In the genomic region with DNA sequence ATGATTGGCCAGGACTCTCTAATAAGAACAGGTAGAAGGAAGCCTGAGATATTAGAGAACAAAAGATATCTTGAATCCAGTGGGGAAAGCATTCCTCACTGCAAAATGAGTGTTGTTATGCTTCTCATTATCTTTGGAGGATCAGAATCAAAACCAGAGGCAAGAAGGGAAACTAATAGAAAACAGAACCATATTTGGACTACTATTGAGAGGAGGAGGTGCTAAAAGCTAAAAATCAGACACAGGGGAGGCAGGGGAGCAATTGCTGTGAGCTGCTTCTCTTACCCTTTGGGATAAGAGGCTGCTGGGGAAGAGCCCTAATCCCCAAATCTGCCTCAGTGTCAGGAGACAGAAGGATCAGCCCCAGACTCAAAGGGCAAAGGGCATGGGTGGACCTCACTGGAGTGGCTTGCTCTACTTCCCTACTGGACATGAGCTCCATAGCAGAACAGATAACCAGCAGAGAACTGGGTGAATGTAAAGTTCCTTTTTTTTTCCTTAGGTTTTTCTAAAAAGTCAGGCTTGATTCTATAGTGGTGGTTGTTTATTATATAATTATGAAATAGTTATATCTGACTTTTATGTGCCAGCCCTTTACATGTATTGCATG, we compare ENCODE assay signal across 27 cellular contexts.
A peak's percentile ranks its signal among the peaks of the same experiment; 100 is the strongest.
DNase-seq lines count a peak whose midpoint lies in the region; ATAC-seq, FAIRE-seq and TF ChIP-seq lines count a peak whose summit lies in the region.
"Had no signal": no experiment of that assay in that cellular context is flagged by ENCODE, and none has a peak within 500 bp of the region (broad histone marks: within the 10 kb centered on the region; RNA-seq: fewer than 3 reads in every experiment).

No MANE protein-coding gene starts in this region.

- H3K27ac Mint-ChIP-seq in H9 (peak overlapping the region in 1 of 3 experiments; percentile 9; a peak in 2 of 7 replicates), astrocyte (ENCODE audit: unreplicated experiment) (peak overlapping the region; percentile 59)
- H3K27ac Mint-ChIP-seq: activated CD4-positive, alpha-beta T cell treated with anti-CD3 and anti-CD28 coated beads for 36 hours; activated T-cell treated with anti-CD3 and anti-CD28 coated beads, Interleukin-2, amount 50 U/mL, for 24 hours had no signal

- no peak overlapping the region for H4K91ac ChIP-seq in H9 (ENCODE audit: insufficient read length, low read depth, low read length)

- no peaks in the 10 kb centered on the region for H3K27me3 Mint-ChIP-seq in H9 (ENCODE audit: low read depth)
- H3K27me3 Mint-ChIP-seq in astrocyte (ENCODE audit: low read depth, unreplicated experiment) = no peaks in the 10 kb centered on the region
- H3K27me3 Mint-ChIP-seq: activated CD4-positive, alpha-beta T cell treated with anti-CD3 and anti-CD28 coated beads for 36 hours; activated T-cell treated with anti-CD3 and anti-CD28 coated beads, Interleukin-2, amount 50 U/mL, for 24 hours; central memory CD8-positive, alpha-beta T cell had no signal

- H2BK15ac ChIP-seq in H9 (ENCODE audit: low read depth, low read length) = no peak overlapping the region

- peaks cover 4 to 26% (median 14%) of the 10 kb centered on the region in 3 experiments; a peak in 5 of 7 replicates for H3K36me3 Mint-ChIP-seq in H9 (ENCODE audit: insufficient read depth in 1 of 3, low read depth in 3 of 3)
- peaks cover 43% of the 10 kb centered on the region for H3K36me3 Mint-ChIP-seq in astrocyte (ENCODE audit: low read depth, unreplicated experiment)

- H3K79me1 ChIP-seq in H9 (ENCODE audit: insufficient read depth, low read depth, low read length, poor library complexity, severe bottlenecking) = no peaks in the 10 kb centered on the region

- FAIRE-seq in astrocyte (lab: Jason Lieb, UNC) = no peak

- H3K4me3 Mint-ChIP-seq in H9 (no peak overlapping the region), astrocyte (ENCODE audit: unreplicated experiment) (peak overlapping the region; percentile 30)
- H3K4me3 Mint-ChIP-seq: activated CD4-positive, alpha-beta T cell treated with anti-CD3 and anti-CD28 coated beads for 36 hours; activated T-cell treated with anti-CD3 and anti-CD28 coated beads, Interleukin-2, amount 50 U/mL, for 24 hours; central memory CD8-positive, alpha-beta T cell had no signal

- H2AFZ ChIP-seq in H9 (ENCODE audit: low read length) (no peak overlapping the region), astrocyte (ENCODE audit: low read depth, low read length) (no peak overlapping the region)

- H4K5ac ChIP-seq in H9 (ENCODE audit: insufficient read length, low read depth, low read length) = no peak overlapping the region

- no peaks in the 10 kb centered on the region for H3K23me2 ChIP-seq in H9 (ENCODE audit: insufficient read length, low read depth, low read length, poor library complexity, severe bottlenecking)

- no peak overlapping the region for H3T11ph ChIP-seq in H9 (ENCODE audit: low read length)

- no peak overlapping the region for H2BK120ac ChIP-seq in H9 (ENCODE audit: low read depth, low read length, poor library complexity, severe bottlenecking)

- no peaks in the 10 kb centered on the region for H3K79me2 ChIP-seq in H9 (ENCODE audit: insufficient read depth, low read length)
- peaks cover 45% of the 10 kb centered on the region for H3K79me2 ChIP-seq in astrocyte (ENCODE audit: insufficient read depth, low read length)

- H3K18ac ChIP-seq in H9 (ENCODE audit: insufficient read length, low read depth, low read length) = no peak overlapping the region

- H3K14ac ChIP-seq in H9 (ENCODE audit: insufficient read depth, low read length) = no peak overlapping the region

- H3K36me3 ChIP-seq in astrocyte (ENCODE audit: insufficient read depth, low read length) = peaks cover 44% of the 10 kb centered on the region
- H3K36me3 ChIP-seq in subcutaneous abdominal adipose tissue (ENCODE audit: control insufficient read depth in 5 of 5, insufficient read depth in 5 of 5, low read length in 5 of 5) = peaks cover 21 to 39% (median 24%) of the 10 kb centered on the region in 5 donors

- TF ChIP-seq CTCF in H9 (conservative IDR thresholded peaks at IDR 0.05) (no peak), astrocyte (IDR thresholded peaks at IDR 0.05; ENCODE audit: insufficient read depth, low read depth, low read length) (no peak)

- H3K9me3 Mint-ChIP-seq in H9 (no peaks in the 10 kb centered on the region), astrocyte (ENCODE audit: unreplicated experiment) (no peaks in the 10 kb centered on the region)
- H3K9me3 Mint-ChIP-seq: activated T-cell treated with anti-CD3 and anti-CD28 coated beads, Interleukin-2, amount 50 U/mL, for 24 hours; central memory CD8-positive, alpha-beta T cell had no signal

- H3K27ac ChIP-seq in H9 (ENCODE audit: insufficient read length, low read depth, low read length) (no peak overlapping the region), astrocyte (ENCODE audit: low read depth, low read length) (peak overlapping the region; percentile 74), subcutaneous abdominal adipose tissue (ENCODE audit: low read depth, low read length) (peak overlapping the region; percentile 48)
- H3K27ac ChIP-seq: gastrocnemius medialis, lower lobe of right lung had no signal

- no peak overlapping the region for H2BK20ac ChIP-seq in H9 (ENCODE audit: low read depth, low read length, poor library complexity, severe bottlenecking)

- H3K4me2 ChIP-seq in H9 (ENCODE audit: insufficient read depth, insufficient read length, low read length) (no peak overlapping the region), astrocyte (ENCODE audit: low read length) (no peak overlapping the region)

- H2BK5ac ChIP-seq in H9 (ENCODE audit: insufficient read length, low read length) = no peak overlapping the region

- H4K8ac ChIP-seq in H9 (replicated peaks; ENCODE audit: insufficient read length, low read depth, low read length) = no peak overlapping the region

- H3K9ac ChIP-seq in H9 (ENCODE audit: extremely low read depth, insufficient read length, low read length) (no peak overlapping the region), astrocyte (ENCODE audit: low read length) (no peak overlapping the region), subcutaneous abdominal adipose tissue (ENCODE audit: low read length in 5 of 5) (no peak overlapping the region)

- no peak overlapping the region for H3K56ac ChIP-seq in H9 (ENCODE audit: insufficient read length, low read depth, low read length)

- H3K23ac ChIP-seq in H9 (ENCODE audit: insufficient read length, low read depth, low read length) = no peak overlapping the region

- H3K9me3 ChIP-seq in H9 (ENCODE audit: control insufficient read depth, low read depth, low read length) (no peaks in the 10 kb centered on the region), astrocyte (ENCODE audit: insufficient read depth, low read depth, low read length) (no peaks in the 10 kb centered on the region), subcutaneous abdominal adipose tissue (ENCODE audit: control insufficient read depth in 5 of 5, low read length in 5 of 5) (no peaks in the 10 kb centered on the region)
- H3K9me3 ChIP-seq: gastrocnemius medialis, HAP-1, lower lobe of right lung, tibial artery had no signal

- no peaks in the 10 kb centered on the region for H4K20me1 ChIP-seq in H9 (ENCODE audit: control insufficient read depth, insufficient read depth, insufficient read length)
- no peaks in the 10 kb centered on the region for H4K20me1 ChIP-seq in astrocyte (ENCODE audit: insufficient read depth, low read length)

- DNase-seq in H9 (no peak), astrocyte (ENCODE audit: low read depth) (no peak), left lobe of liver (ENCODE audit: low spot score) (no peak), NCI-H526 treated with DMSO at 0.1 percent for 48 hours (lab: John Stamatoyannopoulos, UW) (no peak), occipital lobe (lab: John Stamatoyannopoulos, UW) (no peak)
- DNase-seq: activated CD4-positive, alpha-beta T cell treated with anti-CD3 and anti-CD28 coated beads for 36 hours; activated CD8-positive, alpha-beta memory T cell treated with anti-CD3 and anti-CD28 coated beads for 24 hours; activated T-cell treated with anti-CD3 and anti-CD28 coated beads, Interleukin-2, amount 50 U/mL, for 24 hours; AML-193; erythroblast; gastrocnemius medialis; islet precursor cell; lower lobe of right lung; MM.1S; NCI-H1436 treated with DMSO at 0.1 percent for 48 hours; NCI-H2171; NCI-H69; nucleus accumbens; retina; stimulated activated CD4-positive, alpha-beta T cell treated with anti-CD3 and anti-CD28 coated beads, Interleukin-4, amount 100 ng/mL, for 24 hours; stimulated activated naive CD8-positive, alpha-beta T cell treated with anti-CD3 and anti-CD28 coated beads, Interleukin-15, Interleukin-2, amounts not matched to agents 100 U/mL and 50 U/mL, for 24 hours; SW 1271; tibial artery had no signal

- peaks cover 37 to 51% of the 10 kb centered on the region in 2 experiments for H3K4me1 Mint-ChIP-seq in H9
- peaks cover 70% of the 10 kb centered on the region for H3K4me1 Mint-ChIP-seq in astrocyte (ENCODE audit: low read depth, unreplicated experiment)

- ATAC-seq in left lobe of liver (peak; percentile 28), HG02970 (IDR thresholded peaks at IDR 0.05; ENCODE audit: low FRiP score, unreplicated experiment) (no peak)
- ATAC-seq: activated CD4-positive, alpha-beta T cell treated with anti-CD3 and anti-CD28 coated beads for 36 hours; gastrocnemius medialis; stimulated activated naive CD8-positive, alpha-beta T cell treated with anti-CD3 and anti-CD28 coated beads, Interleukin-15, Interleukin-2, amounts not matched to agents 100 U/mL and 50 U/mL, for 24 hours had no signal

- peak overlapping the region; percentile 45 for H2BK12ac ChIP-seq in H9 (ENCODE audit: insufficient read length, low read depth, low read length)

- no peak overlapping the region for H3K4me3 ChIP-seq in astrocyte (ENCODE audit: insufficient read depth, low read depth, low read length)
- no peak overlapping the region for H3K4me3 ChIP-seq in subcutaneous abdominal adipose tissue (ENCODE audit: low read depth in 1 of 5, low read length in 5 of 5)
- H3K4me3 ChIP-seq: gastrocnemius medialis, HAP-1, lower lobe of right lung, tibial artery had no signal

- H3K4me1 ChIP-seq in H9 (ENCODE audit: insufficient read depth, low read length) = peaks cover 16% of the 10 kb centered on the region
- H3K4me1 ChIP-seq in astrocyte (ENCODE audit: insufficient read depth, low read length) = peaks cover 45% of the 10 kb centered on the region
- peaks cover 0 to 35% (median 31%) of the 10 kb centered on the region in 5 donors for H3K4me1 ChIP-seq in subcutaneous abdominal adipose tissue (ENCODE audit: control insufficient read depth in 5 of 5, insufficient read depth in 5 of 5, low read length in 5 of 5)
- H3K4me1 ChIP-seq: gastrocnemius medialis, HAP-1 had no signal

- H2AK5ac ChIP-seq in H9 (ENCODE audit: insufficient read length, low read length) = no peak overlapping the region

- H3K4ac ChIP-seq in H9 (ENCODE audit: low read depth, low read length) = no peak overlapping the region

- no peaks in the 10 kb centered on the region for H3K27me3 ChIP-seq in H9 (ENCODE audit: insufficient read depth, low read length)
- no peaks in the 10 kb centered on the region for H3K27me3 ChIP-seq in astrocyte (ENCODE audit: insufficient read depth, low read length)
- no peaks in the 10 kb centered on the region for H3K27me3 ChIP-seq in subcutaneous abdominal adipose tissue (ENCODE audit: control insufficient read depth in 5 of 5, insufficient read depth in 4 of 5, low read length in 5 of 5)
- H3K27me3 ChIP-seq: gastrocnemius medialis, tibial artery had no signal
